In the genomic region with DNA sequence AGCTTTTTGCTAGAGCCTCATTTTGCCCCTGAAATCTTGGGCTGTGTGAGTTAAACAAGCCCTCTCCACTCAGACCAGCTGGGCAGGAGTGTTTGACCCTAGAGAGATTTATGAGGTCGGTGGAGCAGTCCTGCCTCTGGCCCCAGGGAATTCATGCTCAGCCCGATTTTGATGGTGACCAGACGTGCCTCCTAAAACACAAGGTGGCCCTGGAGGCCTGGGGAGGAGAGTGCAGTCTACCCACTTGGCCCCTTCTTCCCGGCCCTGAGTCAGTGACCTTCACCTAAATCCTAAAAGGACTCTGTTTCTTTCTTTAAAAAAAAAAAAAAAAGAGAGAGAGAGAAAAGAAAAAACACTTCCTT, we compare ENCODE assay signal across 1 cellular context.
TF ChIP-seq lines count a peak whose summit lies in the region.

No MANE protein-coding gene starts in this region.

TF ChIP-seq in GM23338, 12 proteins besides CTCF, POLR2A, EP300 and RAD21:
- TF ChIP-seq ZNF114 (CRISPR knock-in tag; IDR thresholded peaks at IDR 0.05) (no peak), EZH2phosphoT487 (IDR thresholded peaks at IDR 0.05; ENCODE audit: unreplicated experiment) (no peak), POLR2AphosphoS5 (IDR thresholded peaks at IDR 0.05; ENCODE audit: low read depth) (no peak), JUNB (IDR thresholded peaks at IDR 0.05; ENCODE audit: unreplicated experiment) (no peak), ZNF331 (CRISPR knock-in tag; IDR thresholded peaks at IDR 0.05; ENCODE audit: low read depth) (no peak), EZH2 (IDR thresholded peaks at IDR 0.05; ENCODE audit: low read depth, unreplicated experiment) (no peak)
